1 cellular context compared by ENCODE assay signal in the genomic region with DNA sequence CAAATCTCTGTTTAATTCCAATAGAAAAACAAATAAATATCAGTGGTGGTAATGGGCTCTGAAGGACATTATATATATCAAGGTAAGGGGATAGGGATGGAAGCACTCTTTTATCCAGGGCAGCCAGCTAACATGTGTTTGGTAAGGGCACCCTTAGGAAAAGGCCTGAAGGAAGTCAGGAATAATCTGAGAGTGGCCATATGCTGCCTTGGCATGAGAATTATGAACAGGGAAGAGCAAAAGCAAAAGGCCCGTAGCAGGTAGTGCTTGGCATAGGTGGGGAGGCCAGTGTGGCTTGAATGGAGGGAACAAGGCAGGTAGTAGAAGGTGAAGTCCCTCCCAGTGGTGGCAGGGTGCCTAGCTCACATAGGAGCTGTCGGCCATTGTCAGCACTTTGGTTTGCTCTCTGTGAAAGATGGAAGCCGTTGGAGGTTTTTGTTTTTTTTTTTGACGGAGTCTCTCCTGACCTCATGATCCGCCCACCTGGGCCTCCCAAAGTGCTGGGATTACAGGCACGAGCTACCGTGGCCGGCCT.
TF ChIP-seq lines count a peak whose summit lies in the region.

No MANE protein-coding gene starts in this region.

TF ChIP-seq in GM23338, 12 proteins besides CTCF, POLR2A, EP300 and RAD21 (continued from another document):
- TF ChIP-seq, protein P1, sequence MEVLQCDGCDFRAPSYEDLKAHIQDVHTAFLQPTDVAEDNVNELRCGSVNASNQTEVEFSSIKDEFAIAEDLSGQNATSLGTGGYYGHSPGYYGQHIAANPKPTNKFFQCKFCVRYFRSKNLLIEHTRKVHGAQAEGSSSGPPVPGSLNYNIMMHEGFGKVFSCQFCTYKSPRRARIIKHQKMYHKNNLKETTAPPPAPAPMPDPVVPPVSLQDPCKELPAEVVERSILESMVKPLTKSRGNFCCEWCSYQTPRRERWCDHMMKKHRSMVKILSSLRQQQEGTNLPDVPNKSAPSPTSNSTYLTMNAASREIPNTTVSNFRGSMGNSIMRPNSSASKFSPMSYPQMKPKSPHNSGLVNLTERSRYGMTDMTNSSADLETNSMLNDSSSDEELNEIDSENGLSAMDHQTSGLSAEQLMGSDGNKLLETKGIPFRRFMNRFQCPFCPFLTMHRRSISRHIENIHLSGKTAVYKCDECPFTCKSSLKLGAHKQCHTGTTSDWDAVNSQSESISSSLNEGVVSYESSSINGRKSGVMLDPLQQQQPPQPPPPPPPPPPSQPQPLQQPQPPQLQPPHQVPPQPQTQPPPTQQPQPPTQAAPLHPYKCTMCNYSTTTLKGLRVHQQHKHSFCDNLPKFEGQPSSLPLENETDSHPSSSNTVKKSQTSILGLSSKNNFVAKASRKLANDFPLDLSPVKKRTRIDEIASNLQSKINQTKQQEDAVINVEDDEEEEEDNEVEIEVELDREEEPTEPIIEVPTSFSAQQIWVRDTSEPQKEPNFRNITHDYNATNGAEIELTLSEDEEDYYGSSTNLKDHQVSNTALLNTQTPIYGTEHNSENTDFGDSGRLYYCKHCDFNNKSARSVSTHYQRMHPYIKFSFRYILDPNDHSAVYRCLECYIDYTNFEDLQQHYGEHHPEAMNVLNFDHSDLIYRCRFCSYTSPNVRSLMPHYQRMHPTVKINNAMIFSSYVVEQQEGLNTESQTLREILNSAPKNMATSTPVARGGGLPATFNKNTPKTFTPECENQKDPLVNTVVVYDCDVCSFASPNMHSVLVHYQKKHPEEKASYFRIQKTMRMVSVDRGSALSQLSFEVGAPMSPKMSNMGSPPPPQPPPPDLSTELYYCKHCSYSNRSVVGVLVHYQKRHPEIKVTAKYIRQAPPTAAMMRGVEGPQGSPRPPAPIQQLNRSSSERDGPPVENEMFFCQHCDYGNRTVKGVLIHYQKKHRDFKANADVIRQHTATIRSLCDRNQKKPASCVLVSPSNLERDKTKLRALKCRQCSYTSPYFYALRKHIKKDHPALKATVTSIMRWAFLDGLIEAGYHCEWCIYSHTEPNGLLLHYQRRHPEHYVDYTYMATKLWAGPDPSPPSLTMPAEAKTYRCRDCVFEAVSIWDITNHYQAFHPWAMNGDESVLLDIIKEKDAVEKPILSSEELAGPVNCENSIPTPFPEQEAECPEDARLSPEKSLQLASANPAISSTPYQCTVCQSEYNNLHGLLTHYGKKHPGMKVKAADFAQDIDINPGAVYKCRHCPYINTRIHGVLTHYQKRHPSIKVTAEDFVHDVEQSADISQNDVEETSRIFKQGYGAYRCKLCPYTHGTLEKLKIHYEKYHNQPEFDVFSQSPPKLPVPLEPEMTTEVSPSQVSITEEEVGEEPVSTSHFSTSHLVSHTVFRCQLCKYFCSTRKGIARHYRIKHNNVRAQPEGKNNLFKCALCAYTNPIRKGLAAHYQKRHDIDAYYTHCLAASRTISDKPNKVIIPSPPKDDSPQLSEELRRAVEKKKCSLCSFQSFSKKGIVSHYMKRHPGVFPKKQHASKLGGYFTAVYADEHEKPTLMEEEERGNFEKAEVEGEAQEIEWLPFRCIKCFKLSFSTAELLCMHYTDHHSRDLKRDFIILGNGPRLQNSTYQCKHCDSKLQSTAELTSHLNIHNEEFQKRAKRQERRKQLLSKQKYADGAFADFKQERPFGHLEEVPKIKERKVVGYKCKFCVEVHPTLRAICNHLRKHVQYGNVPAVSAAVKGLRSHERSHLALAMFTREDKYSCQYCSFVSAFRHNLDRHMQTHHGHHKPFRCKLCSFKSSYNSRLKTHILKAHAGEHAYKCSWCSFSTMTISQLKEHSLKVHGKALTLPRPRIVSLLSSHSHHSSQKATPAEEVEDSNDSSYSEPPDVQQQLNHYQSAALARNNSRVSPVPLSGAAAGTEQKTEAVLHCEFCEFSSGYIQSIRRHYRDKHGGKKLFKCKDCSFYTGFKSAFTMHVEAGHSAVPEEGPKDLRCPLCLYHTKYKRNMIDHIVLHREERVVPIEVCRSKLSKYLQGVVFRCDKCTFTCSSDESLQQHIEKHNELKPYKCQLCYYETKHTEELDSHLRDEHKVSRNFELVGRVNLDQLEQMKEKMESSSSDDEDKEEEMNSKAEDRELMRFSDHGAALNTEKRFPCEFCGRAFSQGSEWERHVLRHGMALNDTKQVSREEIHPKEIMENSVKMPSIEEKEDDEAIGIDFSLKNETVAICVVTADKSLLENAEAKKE (CRISPR knock-in tag; IDR thresholded peaks at IDR 0.05) = no peak
- TF ChIP-seq STAT1 (IDR thresholded peaks at IDR 0.05; ENCODE audit: unreplicated experiment) (no peak), CREB1 (CRISPR knock-in tag; IDR thresholded peaks at IDR 0.05; ENCODE audit: low read depth) (no peak), JUNB (IDR thresholded peaks at IDR 0.05; ENCODE audit: unreplicated experiment) (no peak)
- TF ChIP-seq, protein P2, sequence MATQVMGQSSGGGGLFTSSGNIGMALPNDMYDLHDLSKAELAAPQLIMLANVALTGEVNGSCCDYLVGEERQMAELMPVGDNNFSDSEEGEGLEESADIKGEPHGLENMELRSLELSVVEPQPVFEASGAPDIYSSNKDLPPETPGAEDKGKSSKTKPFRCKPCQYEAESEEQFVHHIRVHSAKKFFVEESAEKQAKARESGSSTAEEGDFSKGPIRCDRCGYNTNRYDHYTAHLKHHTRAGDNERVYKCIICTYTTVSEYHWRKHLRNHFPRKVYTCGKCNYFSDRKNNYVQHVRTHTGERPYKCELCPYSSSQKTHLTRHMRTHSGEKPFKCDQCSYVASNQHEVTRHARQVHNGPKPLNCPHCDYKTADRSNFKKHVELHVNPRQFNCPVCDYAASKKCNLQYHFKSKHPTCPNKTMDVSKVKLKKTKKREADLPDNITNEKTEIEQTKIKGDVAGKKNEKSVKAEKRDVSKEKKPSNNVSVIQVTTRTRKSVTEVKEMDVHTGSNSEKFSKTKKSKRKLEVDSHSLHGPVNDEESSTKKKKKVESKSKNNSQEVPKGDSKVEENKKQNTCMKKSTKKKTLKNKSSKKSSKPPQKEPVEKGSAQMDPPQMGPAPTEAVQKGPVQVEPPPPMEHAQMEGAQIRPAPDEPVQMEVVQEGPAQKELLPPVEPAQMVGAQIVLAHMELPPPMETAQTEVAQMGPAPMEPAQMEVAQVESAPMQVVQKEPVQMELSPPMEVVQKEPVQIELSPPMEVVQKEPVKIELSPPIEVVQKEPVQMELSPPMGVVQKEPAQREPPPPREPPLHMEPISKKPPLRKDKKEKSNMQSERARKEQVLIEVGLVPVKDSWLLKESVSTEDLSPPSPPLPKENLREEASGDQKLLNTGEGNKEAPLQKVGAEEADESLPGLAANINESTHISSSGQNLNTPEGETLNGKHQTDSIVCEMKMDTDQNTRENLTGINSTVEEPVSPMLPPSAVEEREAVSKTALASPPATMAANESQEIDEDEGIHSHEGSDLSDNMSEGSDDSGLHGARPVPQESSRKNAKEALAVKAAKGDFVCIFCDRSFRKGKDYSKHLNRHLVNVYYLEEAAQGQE (IDR thresholded peaks at IDR 0.05; ENCODE audit: unreplicated experiment) = no peak
TF ChIP-seq in GM23338: peak in this region for 0.
